Comparison of ENCODE assay signal across 2 cellular contexts in the genomic region with DNA sequence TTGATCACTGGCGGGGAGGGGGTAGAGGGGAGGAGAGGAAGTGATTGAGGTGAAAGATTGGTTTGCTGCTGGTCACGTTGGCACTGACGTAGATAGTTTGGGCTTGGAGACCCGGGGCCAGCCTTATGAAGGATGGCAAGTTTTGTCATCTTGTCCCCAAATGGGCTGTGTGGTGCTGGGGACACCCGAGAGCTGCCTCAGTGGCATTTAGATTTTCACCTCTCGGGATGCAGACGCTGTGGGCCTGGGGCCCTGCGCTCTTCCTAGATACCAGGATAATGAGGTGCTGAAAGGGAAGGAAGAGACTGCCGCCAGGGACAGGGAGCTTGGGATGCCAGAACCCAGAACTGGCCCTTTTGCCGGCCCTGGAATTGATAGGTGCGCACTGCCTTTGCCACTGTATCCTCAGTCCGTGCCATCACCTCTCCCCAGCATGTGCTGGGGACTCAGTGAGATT.
TF ChIP-seq lines count a peak whose summit lies in the region.

No MANE protein-coding gene starts in this region.

TF ChIP-seq in WTC11, 78 proteins besides CTCF, POLR2A, EP300 and RAD21:
- TF ChIP-seq, protein P1, sequence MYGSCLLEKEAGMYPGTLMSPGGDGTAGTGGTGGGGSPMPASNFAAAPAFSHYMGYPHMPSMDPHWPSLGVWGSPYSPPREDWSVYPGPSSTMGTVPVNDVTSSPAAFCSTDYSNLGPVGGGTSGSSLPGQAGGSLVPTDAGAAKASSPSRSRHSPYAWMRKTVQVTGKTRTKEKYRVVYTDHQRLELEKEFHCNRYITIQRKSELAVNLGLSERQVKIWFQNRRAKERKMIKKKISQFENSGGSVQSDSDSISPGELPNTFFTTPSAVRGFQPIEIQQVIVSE (CRISPR knock-in tag; IDR thresholded peaks at IDR 0.05; ENCODE audit: borderline replicate concordance), result no peak
- TF ChIP-seq NFATC4 (CRISPR knock-in tag; IDR thresholded peaks at IDR 0.05), result no peak
- TF ChIP-seq, protein P2, sequence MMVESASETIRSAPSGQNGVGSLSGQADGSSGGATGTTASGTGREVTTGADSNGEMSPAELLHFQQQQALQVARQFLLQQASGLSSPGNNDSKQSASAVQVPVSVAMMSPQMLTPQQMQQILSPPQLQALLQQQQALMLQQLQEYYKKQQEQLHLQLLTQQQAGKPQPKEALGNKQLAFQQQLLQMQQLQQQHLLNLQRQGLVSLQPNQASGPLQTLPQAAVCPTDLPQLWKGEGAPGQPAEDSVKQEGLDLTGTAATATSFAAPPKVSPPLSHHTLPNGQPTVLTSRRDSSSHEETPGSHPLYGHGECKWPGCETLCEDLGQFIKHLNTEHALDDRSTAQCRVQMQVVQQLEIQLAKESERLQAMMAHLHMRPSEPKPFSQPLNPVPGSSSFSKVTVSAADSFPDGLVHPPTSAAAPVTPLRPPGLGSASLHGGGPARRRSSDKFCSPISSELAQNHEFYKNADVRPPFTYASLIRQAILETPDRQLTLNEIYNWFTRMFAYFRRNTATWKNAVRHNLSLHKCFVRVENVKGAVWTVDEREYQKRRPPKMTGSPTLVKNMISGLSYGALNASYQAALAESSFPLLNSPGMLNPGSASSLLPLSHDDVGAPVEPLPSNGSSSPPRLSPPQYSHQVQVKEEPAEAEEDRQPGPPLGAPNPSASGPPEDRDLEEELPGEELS (CRISPR knock-in tag; IDR thresholded peaks at IDR 0.05), result no peak
- TF ChIP-seq, protein P3, sequence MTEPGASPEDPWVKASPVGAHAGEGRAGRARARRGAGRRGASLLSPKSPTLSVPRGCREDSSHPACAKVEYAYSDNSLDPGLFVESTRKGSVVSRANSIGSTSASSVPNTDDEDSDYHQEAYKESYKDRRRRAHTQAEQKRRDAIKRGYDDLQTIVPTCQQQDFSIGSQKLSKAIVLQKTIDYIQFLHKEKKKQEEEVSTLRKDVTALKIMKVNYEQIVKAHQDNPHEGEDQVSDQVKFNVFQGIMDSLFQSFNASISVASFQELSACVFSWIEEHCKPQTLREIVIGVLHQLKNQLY (CRISPR knock-in tag; IDR thresholded peaks at IDR 0.05), result no peak
- TF ChIP-seq NR2C2 (CRISPR knock-in tag; IDR thresholded peaks at IDR 0.05), result no peak
- TF ChIP-seq, protein P4, sequence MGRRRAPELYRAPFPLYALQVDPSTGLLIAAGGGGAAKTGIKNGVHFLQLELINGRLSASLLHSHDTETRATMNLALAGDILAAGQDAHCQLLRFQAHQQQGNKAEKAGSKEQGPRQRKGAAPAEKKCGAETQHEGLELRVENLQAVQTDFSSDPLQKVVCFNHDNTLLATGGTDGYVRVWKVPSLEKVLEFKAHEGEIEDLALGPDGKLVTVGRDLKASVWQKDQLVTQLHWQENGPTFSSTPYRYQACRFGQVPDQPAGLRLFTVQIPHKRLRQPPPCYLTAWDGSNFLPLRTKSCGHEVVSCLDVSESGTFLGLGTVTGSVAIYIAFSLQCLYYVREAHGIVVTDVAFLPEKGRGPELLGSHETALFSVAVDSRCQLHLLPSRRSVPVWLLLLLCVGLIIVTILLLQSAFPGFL (CRISPR knock-in tag; IDR thresholded peaks at IDR 0.05; ENCODE audit: borderline replicate concordance), result no peak
- no peak for TF ChIP-seq OVOL2 (CRISPR knock-in tag; IDR thresholded peaks at IDR 0.05; ENCODE audit: borderline replicate concordance)
- TF ChIP-seq, protein P5, sequence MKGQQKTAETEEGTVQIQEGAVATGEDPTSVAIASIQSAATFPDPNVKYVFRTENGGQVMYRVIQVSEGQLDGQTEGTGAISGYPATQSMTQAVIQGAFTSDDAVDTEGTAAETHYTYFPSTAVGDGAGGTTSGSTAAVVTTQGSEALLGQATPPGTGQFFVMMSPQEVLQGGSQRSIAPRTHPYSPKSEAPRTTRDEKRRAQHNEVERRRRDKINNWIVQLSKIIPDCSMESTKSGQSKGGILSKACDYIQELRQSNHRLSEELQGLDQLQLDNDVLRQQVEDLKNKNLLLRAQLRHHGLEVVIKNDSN (CRISPR knock-in tag; IDR thresholded peaks at IDR 0.05), result peak; percentile 79
- no peak for TF ChIP-seq HMGA2 (CRISPR knock-in tag; IDR thresholded peaks at IDR 0.05)
- TF ChIP-seq GTF2I (CRISPR knock-in tag; conservative IDR thresholded peaks at IDR 0.05), result no peak
- TF ChIP-seq, protein P6, sequence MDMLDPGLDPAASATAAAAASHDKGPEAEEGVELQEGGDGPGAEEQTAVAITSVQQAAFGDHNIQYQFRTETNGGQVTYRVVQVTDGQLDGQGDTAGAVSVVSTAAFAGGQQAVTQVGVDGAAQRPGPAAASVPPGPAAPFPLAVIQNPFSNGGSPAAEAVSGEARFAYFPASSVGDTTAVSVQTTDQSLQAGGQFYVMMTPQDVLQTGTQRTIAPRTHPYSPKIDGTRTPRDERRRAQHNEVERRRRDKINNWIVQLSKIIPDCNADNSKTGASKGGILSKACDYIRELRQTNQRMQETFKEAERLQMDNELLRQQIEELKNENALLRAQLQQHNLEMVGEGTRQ (CRISPR knock-in tag; IDR thresholded peaks at IDR 0.05), result peak; percentile 83
- TF ChIP-seq JAZF1 (CRISPR knock-in tag; IDR thresholded peaks at IDR 0.05), result no peak
- TF ChIP-seq, protein P7, sequence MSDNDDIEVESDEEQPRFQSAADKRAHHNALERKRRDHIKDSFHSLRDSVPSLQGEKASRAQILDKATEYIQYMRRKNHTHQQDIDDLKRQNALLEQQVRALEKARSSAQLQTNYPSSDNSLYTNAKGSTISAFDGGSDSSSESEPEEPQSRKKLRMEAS (CRISPR knock-in tag; IDR thresholded peaks at IDR 0.05), result no peak
- TF ChIP-seq, protein P8, sequence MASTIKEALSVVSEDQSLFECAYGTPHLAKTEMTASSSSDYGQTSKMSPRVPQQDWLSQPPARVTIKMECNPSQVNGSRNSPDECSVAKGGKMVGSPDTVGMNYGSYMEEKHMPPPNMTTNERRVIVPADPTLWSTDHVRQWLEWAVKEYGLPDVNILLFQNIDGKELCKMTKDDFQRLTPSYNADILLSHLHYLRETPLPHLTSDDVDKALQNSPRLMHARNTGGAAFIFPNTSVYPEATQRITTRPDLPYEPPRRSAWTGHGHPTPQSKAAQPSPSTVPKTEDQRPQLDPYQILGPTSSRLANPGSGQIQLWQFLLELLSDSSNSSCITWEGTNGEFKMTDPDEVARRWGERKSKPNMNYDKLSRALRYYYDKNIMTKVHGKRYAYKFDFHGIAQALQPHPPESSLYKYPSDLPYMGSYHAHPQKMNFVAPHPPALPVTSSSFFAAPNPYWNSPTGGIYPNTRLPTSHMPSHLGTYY (CRISPR knock-in tag; IDR thresholded peaks at IDR 0.05), result no peak
- TF ChIP-seq EMX1 (CRISPR knock-in tag; IDR thresholded peaks at IDR 0.05), result no peak

TF ChIP-seq in HepG2, 621 proteins besides CTCF, POLR2A, EP300 and RAD21:
- TF ChIP-seq ZSCAN20 (CRISPR knock-in tag; IDR thresholded peaks at IDR 0.05; ENCODE audit: borderline replicate concordance) (0 out of 2 replicates have a peak, but pooled peaks have one; percentile 1), ZNF33A (CRISPR knock-in tag; IDR thresholded peaks at IDR 0.05; ENCODE audit: borderline replicate concordance) (no peak), ZNF749 (CRISPR knock-in tag; IDR thresholded peaks at IDR 0.05; ENCODE audit: borderline replicate concordance) (peak; percentile 18; the same call in 1 of the 2 replicates)
